1 cellular context compared by ENCODE assay signal in genomic region chr1:1470626-1471388, GRCh38.
TF ChIP-seq lines count a peak whose summit lies in the region.

No MANE protein-coding gene starts in this region.

TF ChIP-seq in GM23338, 12 proteins besides CTCF, POLR2A, EP300 and RAD21 (continued from another document):
- TF ChIP-seq ZNF462 (CRISPR knock-in tag; IDR thresholded peaks at IDR 0.05) (no peak), NANOG (IDR thresholded peaks at IDR 0.05; ENCODE audit: borderline replicate concordance) (no peak), STAT1 (IDR thresholded peaks at IDR 0.05; ENCODE audit: unreplicated experiment) (no peak), EZH2phosphoT487 (IDR thresholded peaks at IDR 0.05; ENCODE audit: unreplicated experiment) (no peak), EZH2 (IDR thresholded peaks at IDR 0.05; ENCODE audit: low read depth, unreplicated experiment) (no peak), ZNF331 (CRISPR knock-in tag; IDR thresholded peaks at IDR 0.05; ENCODE audit: low read depth) (no peak), JUNB (IDR thresholded peaks at IDR 0.05; ENCODE audit: unreplicated experiment) (no peak)
